Comparison of ENCODE assay signal across 8 cellular contexts in genomic region chr16:88453217-88453531, GRCh38. TPM values are rescaled to one million over a fixed set of nuclear protein-coding genes. Genes with fewer than 3 reads are reported as not detected.
A peak's percentile ranks its signal among the peaks of the same experiment; 100 is the strongest.
DNase-seq lines count a peak whose midpoint lies in the region; ATAC-seq and TF ChIP-seq lines count a peak whose summit lies in the region.

ZFPM1 (plus strand) TSS chr16:88453280; CDS start chr16:88453639, 359 bp downstream.

- POLR2A ChIA-PET in activated CD8-positive, alpha-beta T cell treated with anti-CD3 and anti-CD28 coated beads for 36 hours (lab: Charles Lee), result interaction anchor here (1.0 to 1.3 kb wide), 3 partner anchors 107 to 497 kb away, joined by 3 to 4 read pairs (median 4); partner anchors contain the start of gene ZC3H18

- peak within 1 kb of the TSS; percentile 67 for H3K4me3 ChIP-seq in kidney epithelial cell (ENCODE audit: low read depth, low read length)
- H3K4me3 ChIP-seq in thyroid gland (replicated peaks in 1 of 3), result peak within 1 kb of the TSS in 2 of 3 donors; percentile 40 to 68

- peak within 1 kb of the TSS; percentile 66 to 73 (median 70) for H3K27ac ChIP-seq in thyroid gland

- peaks cover 31% of the 10 kb centered on the region for H3K4me1 Mint-ChIP-seq in activated CD4-positive, alpha-beta T cell treated with anti-CD3 and anti-CD28 coated beads, Interleukin-2, amount 10 ng/mL, durations not matched to agents 24 days and 14 days
- H3K4me1 Mint-ChIP-seq in activated CD8-positive, alpha-beta T cell treated with anti-CD3 and anti-CD28 coated beads for 36 hours (ENCODE audit: low read depth), result peaks cover 29% of the 10 kb centered on the region

- H3K9me3 ChIP-seq in thyroid gland, result no peaks in the 10 kb centered on the region

- H3K36me3 ChIP-seq in kidney epithelial cell (ENCODE audit: control insufficient read depth, insufficient read depth, low read length) (no peaks in the 10 kb centered on the region), thyroid gland (no peaks in the 10 kb centered on the region)

- H3K4me1 ChIP-seq in thyroid gland, result peaks cover 22 to 27% of the 10 kb centered on the region in 2 donors

- peak in 1 of 2 donors; percentile 64 for TF ChIP-seq POLR2A in thyroid gland (IDR thresholded peaks at IDR 0.05)

- peak within 1 kb of the TSS; percentile 96 for H3K4me3 Mint-ChIP-seq in activated CD4-positive, alpha-beta T cell treated with anti-CD3 and anti-CD28 coated beads, Interleukin-2, amount 10 ng/mL, durations not matched to agents 24 days and 14 days
- peak within 1 kb of the TSS; percentile 90 for H3K4me3 Mint-ChIP-seq in activated CD8-positive, alpha-beta T cell treated with anti-CD3 and anti-CD28 coated beads for 36 hours

- CTCF ChIA-PET in activated CD8-positive, alpha-beta T cell treated with anti-CD3 and anti-CD28 coated beads for 36 hours (lab: Charles Lee), result interaction anchor here (1.0 to 6.8 kb wide), 5 partner anchors 13 to 110 kb away, joined by 4 to 34 read pairs (median 9); no protein-coding TSS in a partner anchor

- peaks cover 23% of the 10 kb centered on the region for H3K27me3 ChIP-seq in kidney epithelial cell (ENCODE audit: control insufficient read depth, insufficient read depth, low read length)
- no peaks in the 10 kb centered on the region for H3K27me3 ChIP-seq in thyroid gland

- H3K36me3 Mint-ChIP-seq in activated CD4-positive, alpha-beta T cell treated with anti-CD3 and anti-CD28 coated beads, Interleukin-2, amount 10 ng/mL, durations not matched to agents 24 days and 14 days (ENCODE audit: low read depth), result no peaks in the 10 kb centered on the region
- H3K36me3 Mint-ChIP-seq in activated CD8-positive, alpha-beta T cell treated with anti-CD3 and anti-CD28 coated beads for 36 hours (ENCODE audit: low read depth), result peaks cover 3% of the 10 kb centered on the region

- H3K27ac Mint-ChIP-seq in activated CD4-positive, alpha-beta T cell treated with anti-CD3 and anti-CD28 coated beads, Interleukin-2, amount 10 ng/mL, durations not matched to agents 24 days and 14 days, result peak within 1 kb of the TSS; percentile 85
- peak within 1 kb of the TSS; percentile 90 for H3K27ac Mint-ChIP-seq in activated CD8-positive, alpha-beta T cell treated with anti-CD3 and anti-CD28 coated beads for 36 hours

- peaks cover 11% of the 10 kb centered on the region for H3K27me3 Mint-ChIP-seq in activated CD4-positive, alpha-beta T cell treated with anti-CD3 and anti-CD28 coated beads, Interleukin-2, amount 10 ng/mL, durations not matched to agents 24 days and 14 days
- H3K27me3 Mint-ChIP-seq in activated CD8-positive, alpha-beta T cell treated with anti-CD3 and anti-CD28 coated beads for 36 hours, result no peaks in the 10 kb centered on the region

- intact Hi-C loops in activated CD4-positive, alpha-beta T cell treated with anti-CD3 and anti-CD28 coated beads, Interleukin-2, amount 10 ng/mL, durations not matched to agents 24 days and 14 days (cut with micrococcal nuclease), result loop anchor here (2.0 to 10.0 kb wide), 5 partner anchors 212 to 1058 kb away; partner anchors contain the start of genes CDH15, MAP1LC3B, MVD and PIEZO1
- intact Hi-C loops in activated CD8-positive, alpha-beta T cell treated with anti-CD3 and anti-CD28 coated beads for 36 hours (cut with micrococcal nuclease), result loop anchor here (5.0 kb wide), 1 partner anchor 74 kb away; no protein-coding TSS in a partner anchor
- intact Hi-C loops in thyroid gland (cut with DNase I), result no loop called here

- no peak for ATAC-seq in activated CD8-positive, alpha-beta T cell treated with anti-CD3 and anti-CD28 coated beads for 36 hours

- no CpG with 5 or more reads among the region's 57 CpGs for WGBS in thyroid gland, 2 donors

- no peak for DNase-seq in activated CD4-positive, alpha-beta T cell treated with anti-CD3 and anti-CD28 coated beads, Interleukin-2, amount 10 ng/mL, durations not matched to agents 24 days and 14 days
- DNase-seq in activated CD4-positive, alpha-beta T cell treated with anti-CD3 and anti-CD28 coated beads for 1 hour, result no peak
- DNase-seq in activated CD8-positive, alpha-beta T cell treated with anti-CD3 and anti-CD28 coated beads for 36 hours, result no peak
- DNase-seq in kidney epithelial cell (ENCODE audit: low read depth) (no peak), thyroid gland (no peak), NCI-H446 (lab: John Stamatoyannopoulos, UW) (no peak), NCI-H524 (lab: John Stamatoyannopoulos, UW) (no peak)
- DNase-seq in stimulated activated CD4-positive, alpha-beta T cell treated with anti-CD3 and anti-CD28 coated beads, Interleukin-12 subunit alpha, Interleukin-12 subunit beta, amount 100 ng/mL, for 4 hours, result no peak

- H3K9me3 Mint-ChIP-seq in activated CD4-positive, alpha-beta T cell treated with anti-CD3 and anti-CD28 coated beads, Interleukin-2, amount 10 ng/mL, durations not matched to agents 24 days and 14 days, result no peaks in the 10 kb centered on the region
- H3K9me3 Mint-ChIP-seq in activated CD8-positive, alpha-beta T cell treated with anti-CD3 and anti-CD28 coated beads for 36 hours, result no peaks in the 10 kb centered on the region

- no peak for TF ChIP-seq CTCF in activated CD8-positive, alpha-beta T cell treated with anti-CD3 and anti-CD28 coated beads for 36 hours (IDR thresholded peaks at IDR 0.05)
- TF ChIP-seq CTCF in kidney epithelial cell (IDR thresholded peaks at IDR 0.05; ENCODE audit: insufficient read depth, low read length, poor library complexity, severe bottlenecking) (no peak), thyroid gland (IDR thresholded peaks at IDR 0.05) (no peak)

RNA-seq across cellular contexts. Expression of gene ZFPM1, which starts in this region (rescaled TPM):
- 17.9 and 19.3 TPM in 2 replicates for total RNA-seq in activated CD4-positive, alpha-beta T cell treated with anti-CD3 and anti-CD28 coated beads, Interleukin-2, amount 10 ng/mL, durations not matched to agents 24 days and 14 days
- total RNA-seq in activated CD8-positive, alpha-beta T cell treated with anti-CD3 and anti-CD28 coated beads for 36 hours, result 10 to 100 TPM; 15.0 to 18.0 TPM
- total RNA-seq in kidney epithelial cell (3.7 and 6.2 TPM in 2 replicates), thyroid gland (1 to 10 TPM; 1.9 to 5.3 (median 3.4) TPM)
